Comparison of ENCODE assay signal across 1 cellular context in the genomic region with DNA sequence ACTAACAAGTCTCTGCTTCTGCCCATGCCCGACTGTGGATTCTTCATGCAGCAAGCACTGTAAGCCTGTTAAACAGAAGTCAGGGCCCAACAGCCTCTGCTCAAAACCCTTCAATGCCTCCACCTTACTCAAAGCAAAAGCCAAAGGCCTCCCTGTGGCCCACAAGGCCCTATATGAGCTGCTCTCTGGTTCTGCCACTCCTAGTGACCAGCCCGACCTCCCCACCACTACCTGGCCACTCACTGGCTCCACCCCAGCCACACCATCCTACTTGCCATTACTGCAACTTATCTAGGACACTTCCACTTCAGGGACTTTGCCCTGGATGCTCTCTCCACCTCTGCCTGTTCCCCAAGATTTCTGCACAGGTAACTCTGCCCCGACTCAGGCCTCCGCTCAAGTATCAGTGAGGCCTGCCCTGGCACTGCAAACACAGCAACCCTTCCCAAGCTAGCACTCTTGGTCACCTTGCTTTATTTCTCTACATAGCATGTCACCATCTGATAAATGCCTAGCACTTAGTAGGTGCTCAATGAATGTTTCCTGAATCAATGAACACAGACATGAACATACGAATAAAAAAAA.
A peak's percentile ranks its signal among the peaks of the same experiment; 100 is the strongest.
TF ChIP-seq lines count a peak whose summit lies in the region.

No MANE protein-coding gene starts in this region.

TF ChIP-seq in HepG2, 621 proteins besides CTCF, POLR2A, EP300 and RAD21 (continued from another document):
- TF ChIP-seq RBM22 (optimal IDR thresholded peaks at IDR 0.05; ENCODE audit: low read length) = peak; percentile 66
